1 cellular context compared by ENCODE assay signal in the genomic region with DNA sequence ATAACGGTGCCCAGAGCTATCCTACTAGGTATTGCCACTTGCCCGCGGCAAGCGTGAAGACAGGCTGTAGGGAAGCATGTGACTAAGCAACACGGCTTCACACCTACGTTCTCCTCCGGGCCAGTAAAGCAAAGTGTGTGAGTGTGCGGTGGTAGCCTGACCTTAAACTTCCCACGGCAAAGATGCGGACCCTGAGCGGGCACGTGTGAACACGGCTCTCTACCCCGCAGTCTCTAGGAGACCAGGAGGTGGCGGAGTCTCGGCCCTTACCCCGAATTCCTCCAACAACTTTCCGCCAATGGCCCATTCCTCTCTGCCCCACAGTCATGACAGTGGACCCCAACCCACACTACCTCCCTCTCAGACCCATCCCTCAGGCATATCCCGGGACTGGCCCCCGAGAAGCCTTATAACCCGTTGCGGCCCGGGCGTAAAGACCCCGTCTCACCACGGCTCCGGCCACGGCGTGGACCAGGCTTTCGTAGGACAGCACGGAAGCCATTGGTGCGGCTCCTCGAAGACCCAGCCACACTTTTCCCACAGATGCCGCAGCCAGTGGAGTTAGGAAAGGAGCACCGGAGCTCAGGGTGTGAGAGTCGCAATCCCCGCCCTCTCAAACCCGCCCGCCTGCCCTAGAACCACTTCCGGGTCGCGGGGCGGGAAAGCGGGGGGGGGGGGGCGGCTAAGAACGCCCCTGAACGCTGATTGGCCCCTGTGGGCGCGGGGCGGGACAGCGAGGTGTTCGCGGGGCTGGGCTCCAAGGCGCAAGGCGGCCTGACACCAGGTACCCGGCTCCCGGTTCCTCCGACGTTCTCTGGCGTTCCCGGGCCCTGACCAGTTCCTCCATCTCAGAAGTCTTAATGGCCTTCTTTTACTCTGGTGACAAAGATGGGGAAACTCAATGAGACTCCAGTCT.
TF ChIP-seq lines count a peak whose summit lies in the region.

A gene with protein sequence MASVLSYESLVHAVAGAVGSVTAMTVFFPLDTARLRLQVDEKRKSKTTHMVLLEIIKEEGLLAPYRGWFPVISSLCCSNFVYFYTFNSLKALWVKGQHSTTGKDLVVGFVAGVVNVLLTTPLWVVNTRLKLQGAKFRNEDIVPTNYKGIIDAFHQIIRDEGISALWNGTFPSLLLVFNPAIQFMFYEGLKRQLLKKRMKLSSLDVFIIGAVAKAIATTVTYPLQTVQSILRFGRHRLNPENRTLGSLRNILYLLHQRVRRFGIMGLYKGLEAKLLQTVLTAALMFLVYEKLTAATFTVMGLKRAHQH (minus strand): TSS at position 600 of the 916 bp plus-strand sequence. CDS start 98 bp downstream, at position 502.

TF ChIP-seq in HepG2, 621 proteins besides CTCF, POLR2A, EP300 and RAD21 (continued from another document and continues in another):
- TF ChIP-seq, protein P1, sequence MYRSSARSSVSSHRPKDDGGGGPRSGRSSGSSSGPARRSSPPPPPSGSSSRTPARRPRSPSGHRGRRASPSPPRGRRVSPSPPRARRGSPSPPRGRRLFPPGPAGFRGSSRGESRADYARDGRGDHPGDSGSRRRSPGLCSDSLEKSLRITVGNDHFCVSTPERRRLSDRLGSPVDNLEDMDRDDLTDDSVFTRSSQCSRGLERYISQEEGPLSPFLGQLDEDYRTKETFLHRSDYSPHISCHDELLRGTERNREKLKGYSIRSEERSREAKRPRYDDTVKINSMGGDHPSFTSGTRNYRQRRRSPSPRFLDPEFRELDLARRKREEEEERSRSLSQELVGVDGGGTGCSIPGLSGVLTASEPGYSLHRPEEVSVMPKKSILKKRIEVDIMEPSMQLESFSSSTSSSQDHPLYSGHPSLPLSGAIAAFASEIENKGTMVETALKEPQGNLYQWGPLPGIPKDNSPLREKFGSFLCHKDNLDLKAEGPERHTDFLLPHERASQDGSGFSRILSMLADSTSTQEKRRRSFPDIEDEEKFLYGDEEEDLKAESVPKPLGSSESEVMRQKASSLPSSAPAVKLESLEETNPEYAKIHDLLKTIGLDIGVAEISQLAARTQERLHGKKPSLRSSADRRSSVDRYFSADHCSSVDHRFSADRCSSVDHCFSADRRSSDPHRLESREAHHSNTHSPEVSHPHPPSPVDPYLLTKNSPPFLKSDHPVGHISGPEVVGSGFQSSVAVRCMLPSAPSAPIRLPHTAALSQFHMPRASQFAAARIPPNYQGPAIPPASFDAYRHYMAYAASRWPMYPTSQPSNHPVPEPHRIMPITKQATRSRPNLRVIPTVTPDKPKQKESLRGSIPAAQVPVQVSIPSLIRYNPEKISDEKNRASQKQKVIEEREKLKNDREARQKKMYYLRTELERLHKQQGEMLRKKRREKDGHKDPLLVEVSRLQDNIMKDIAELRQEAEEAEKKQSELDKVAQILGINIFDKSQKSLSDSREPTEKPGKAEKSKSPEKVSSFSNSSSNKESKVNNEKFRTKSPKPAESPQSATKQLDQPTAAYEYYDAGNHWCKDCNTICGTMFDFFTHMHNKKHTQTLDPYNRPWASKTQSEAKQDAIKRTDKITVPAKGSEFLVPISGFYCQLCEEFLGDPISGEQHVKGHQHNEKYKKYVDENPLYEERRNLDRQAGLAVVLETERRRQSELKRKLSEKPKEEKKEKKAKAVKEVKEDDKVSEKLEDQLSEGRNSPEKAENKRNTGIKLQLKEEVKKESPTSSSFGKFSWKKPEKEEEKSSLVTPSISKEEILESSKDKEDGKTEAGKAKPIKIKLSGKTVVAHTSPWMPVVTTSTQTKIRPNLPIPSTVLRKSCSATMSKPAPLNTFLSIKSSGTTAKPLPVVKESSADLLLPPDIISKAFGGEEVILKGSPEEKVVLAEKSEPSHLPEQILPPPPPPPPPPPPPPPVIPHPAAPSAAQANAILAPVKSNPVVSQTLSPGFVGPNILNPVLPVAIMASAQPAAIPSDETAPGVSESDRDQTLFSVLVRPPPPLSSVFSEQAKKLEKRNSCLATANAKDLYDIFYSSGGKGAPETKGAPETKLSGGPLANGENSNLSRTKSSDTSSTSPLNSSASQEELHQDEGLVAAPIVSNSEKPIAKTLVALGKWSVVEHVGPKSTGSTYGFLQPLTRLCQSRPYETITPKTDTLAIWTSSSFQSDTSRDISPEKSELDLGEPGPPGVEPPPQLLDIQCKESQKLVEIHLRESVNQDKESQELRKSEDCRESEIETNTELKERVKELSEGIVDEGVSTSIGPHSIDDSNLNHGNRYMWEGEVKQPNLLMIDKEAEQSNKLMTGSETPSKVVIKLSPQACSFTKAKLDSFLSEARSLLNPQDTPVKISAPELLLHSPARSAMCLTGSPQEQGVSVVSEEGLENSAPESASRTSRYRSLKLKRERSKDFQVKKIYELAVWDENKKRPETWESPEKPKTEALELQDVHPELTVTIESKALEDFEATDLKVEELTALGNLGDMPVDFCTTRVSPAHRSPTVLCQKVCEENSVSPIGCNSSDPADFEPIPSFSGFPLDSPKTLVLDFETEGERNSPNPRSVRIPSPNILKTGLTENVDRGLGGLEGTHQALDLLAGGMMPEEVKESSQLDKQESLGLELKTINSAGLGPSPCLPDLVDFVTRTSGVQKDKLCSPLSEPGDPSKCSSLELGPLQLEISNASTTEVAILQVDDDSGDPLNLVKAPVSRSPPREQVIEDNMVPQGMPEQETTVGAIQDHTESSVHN (CRISPR knock-in tag; IDR thresholded peaks at IDR 0.05): no peak
- TF ChIP-seq SNAI1 (CRISPR knock-in tag; IDR thresholded peaks at IDR 0.05; ENCODE audit: borderline replicate concordance) (peak; percentile 44; the same call in 1 of the 2 replicates), ZBTB1 (CRISPR knock-in tag; IDR thresholded peaks at IDR 0.05; ENCODE audit: borderline replicate concordance) (peak; percentile 74; the same call in 1 of the 2 replicates), ZNF703 (CRISPR knock-in tag; IDR thresholded peaks at IDR 0.05; ENCODE audit: borderline replicate concordance) (no peak), ZNF207 (IDR thresholded peaks at IDR 0.05; ENCODE audit: borderline replicate concordance) (no peak), ZNF44 (CRISPR knock-in tag; IDR thresholded peaks at IDR 0.05) (no peak), ONECUT2 (CRISPR knock-in tag; IDR thresholded peaks at IDR 0.05) (no peak), SP5 (CRISPR knock-in tag; IDR thresholded peaks at IDR 0.05; ENCODE audit: borderline replicate concordance, low read depth) (peak; percentile 84), MIER2 (CRISPR knock-in tag; IDR thresholded peaks at IDR 0.05) (no peak), ZNF24 (IDR thresholded peaks at IDR 0.05) (no peak), RARA (CRISPR knock-in tag; IDR thresholded peaks at IDR 0.05) (0 out of 2 replicates have a peak, but pooled peaks have one; percentile 35), JUN (CRISPR knock-in tag; IDR thresholded peaks at IDR 0.05) (no peak), TBX2 (CRISPR knock-in tag; IDR thresholded peaks at IDR 0.05; ENCODE audit: borderline replicate concordance) (peak; percentile 62), MAZ (IDR thresholded peaks at IDR 0.05; ENCODE audit: borderline replicate concordance, low read depth, low read length) (peak; percentile 73; the same call in 1 of the 2 replicates), MAZ (CRISPR knock-in tag; IDR thresholded peaks at IDR 0.05; ENCODE audit: low read depth) (peak; percentile 80; the same call in 1 of the 2 replicates), ZBTB7A (CRISPR knock-in tag; IDR thresholded peaks at IDR 0.05) (0 out of 2 replicates have a peak, but pooled peaks have one; percentile 18), U2AF1 (optimal IDR thresholded peaks at IDR 0.05; ENCODE audit: low read depth, low read length) (peak; percentile 21), ATF7 (IDR thresholded peaks at IDR 0.05) (no peak), ATF7 (CRISPR knock-in tag; IDR thresholded peaks at IDR 0.05) (no peak), BHLHE40 (IDR thresholded peaks at IDR 0.05; ENCODE audit: low read length) (peak; percentile 86), GZF1 (CRISPR knock-in tag; IDR thresholded peaks at IDR 0.05) (no peak), NFYC (CRISPR knock-in tag; IDR thresholded peaks at IDR 0.05) (peak; percentile 82), ZNF781 (CRISPR knock-in tag; IDR thresholded peaks at IDR 0.05; ENCODE audit: borderline replicate concordance, not compliant biosample characterization) (no peak), PHF20 (CRISPR knock-in tag; IDR thresholded peaks at IDR 0.05) (peak; percentile 70; the same call in 1 of the 2 replicates), ZNF878 (CRISPR knock-in tag; IDR thresholded peaks at IDR 0.05) (no peak), ZNF20 (CRISPR knock-in tag; IDR thresholded peaks at IDR 0.05) (0 out of 2 replicates have a peak, but pooled peaks have one; percentile 32), ZNF552 (CRISPR knock-in tag; IDR thresholded peaks at IDR 0.05; ENCODE audit: borderline replicate concordance) (no peak; the same call in 1 of the 2 replicates), RBFOX2 (IDR thresholded peaks at IDR 0.05; ENCODE audit: low read depth, low read length) (peak; percentile 57)
- TF ChIP-seq, protein P2, sequence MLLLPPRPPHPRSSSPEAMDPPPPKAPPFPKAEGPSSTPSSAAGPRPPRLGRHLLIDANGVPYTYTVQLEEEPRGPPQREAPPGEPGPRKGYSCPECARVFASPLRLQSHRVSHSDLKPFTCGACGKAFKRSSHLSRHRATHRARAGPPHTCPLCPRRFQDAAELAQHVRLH (CRISPR knock-in tag; IDR thresholded peaks at IDR 0.05; ENCODE audit: borderline replicate concordance, low read depth): no peak; the same call in 1 of the 2 replicates
- TF ChIP-seq, protein P3, sequence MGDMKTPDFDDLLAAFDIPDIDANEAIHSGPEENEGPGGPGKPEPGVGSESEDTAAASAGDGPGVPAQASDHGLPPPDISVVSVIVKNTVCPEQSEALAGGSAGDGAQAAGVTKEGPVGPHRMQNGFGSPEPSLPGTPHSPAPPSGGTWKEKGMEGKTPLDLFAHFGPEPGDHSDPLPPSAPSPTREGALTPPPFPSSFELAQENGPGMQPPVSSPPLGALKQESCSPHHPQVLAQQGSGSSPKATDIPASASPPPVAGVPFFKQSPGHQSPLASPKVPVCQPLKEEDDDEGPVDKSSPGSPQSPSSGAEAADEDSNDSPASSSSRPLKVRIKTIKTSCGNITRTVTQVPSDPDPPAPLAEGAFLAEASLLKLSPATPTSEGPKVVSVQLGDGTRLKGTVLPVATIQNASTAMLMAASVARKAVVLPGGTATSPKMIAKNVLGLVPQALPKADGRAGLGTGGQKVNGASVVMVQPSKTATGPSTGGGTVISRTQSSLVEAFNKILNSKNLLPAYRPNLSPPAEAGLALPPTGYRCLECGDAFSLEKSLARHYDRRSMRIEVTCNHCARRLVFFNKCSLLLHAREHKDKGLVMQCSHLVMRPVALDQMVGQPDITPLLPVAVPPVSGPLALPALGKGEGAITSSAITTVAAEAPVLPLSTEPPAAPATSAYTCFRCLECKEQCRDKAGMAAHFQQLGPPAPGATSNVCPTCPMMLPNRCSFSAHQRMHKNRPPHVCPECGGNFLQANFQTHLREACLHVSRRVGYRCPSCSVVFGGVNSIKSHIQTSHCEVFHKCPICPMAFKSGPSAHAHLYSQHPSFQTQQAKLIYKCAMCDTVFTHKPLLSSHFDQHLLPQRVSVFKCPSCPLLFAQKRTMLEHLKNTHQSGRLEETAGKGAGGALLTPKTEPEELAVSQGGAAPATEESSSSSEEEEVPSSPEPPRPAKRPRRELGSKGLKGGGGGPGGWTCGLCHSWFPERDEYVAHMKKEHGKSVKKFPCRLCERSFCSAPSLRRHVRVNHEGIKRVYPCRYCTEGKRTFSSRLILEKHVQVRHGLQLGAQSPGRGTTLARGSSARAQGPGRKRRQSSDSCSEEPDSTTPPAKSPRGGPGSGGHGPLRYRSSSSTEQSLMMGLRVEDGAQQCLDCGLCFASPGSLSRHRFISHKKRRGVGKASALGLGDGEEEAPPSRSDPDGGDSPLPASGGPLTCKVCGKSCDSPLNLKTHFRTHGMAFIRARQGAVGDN (CRISPR knock-in tag; IDR thresholded peaks at IDR 0.05): peak; percentile 93
- TF ChIP-seq, protein P4, sequence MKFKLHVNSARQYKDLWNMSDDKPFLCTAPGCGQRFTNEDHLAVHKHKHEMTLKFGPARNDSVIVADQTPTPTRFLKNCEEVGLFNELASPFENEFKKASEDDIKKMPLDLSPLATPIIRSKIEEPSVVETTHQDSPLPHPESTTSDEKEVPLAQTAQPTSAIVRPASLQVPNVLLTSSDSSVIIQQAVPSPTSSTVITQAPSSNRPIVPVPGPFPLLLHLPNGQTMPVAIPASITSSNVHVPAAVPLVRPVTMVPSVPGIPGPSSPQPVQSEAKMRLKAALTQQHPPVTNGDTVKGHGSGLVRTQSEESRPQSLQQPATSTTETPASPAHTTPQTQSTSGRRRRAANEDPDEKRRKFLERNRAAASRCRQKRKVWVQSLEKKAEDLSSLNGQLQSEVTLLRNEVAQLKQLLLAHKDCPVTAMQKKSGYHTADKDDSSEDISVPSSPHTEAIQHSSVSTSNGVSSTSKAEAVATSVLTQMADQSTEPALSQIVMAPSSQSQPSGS (CRISPR knock-in tag; IDR thresholded peaks at IDR 0.05): no peak
- TF ChIP-seq, protein P5, sequence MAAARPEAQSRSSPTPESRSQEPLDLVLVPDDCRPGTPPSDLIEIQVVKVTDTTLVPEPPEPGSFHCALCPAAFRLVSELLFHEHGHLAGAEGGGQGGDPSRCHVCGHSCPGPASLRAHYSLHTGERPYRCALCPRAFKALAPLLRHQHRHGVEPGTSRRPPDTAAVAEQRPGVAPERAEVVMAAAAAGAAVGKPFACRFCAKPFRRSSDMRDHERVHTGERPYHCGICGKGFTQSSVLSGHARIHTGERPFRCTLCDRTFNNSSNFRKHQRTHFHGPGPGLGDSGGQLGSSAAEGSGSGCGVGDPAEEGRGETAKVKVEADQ (CRISPR knock-in tag; IDR thresholded peaks at IDR 0.05; ENCODE audit: borderline replicate concordance): 0 out of 2 replicates have a peak, but pooled peaks have one; percentile 70
- TF ChIP-seq, protein P6, sequence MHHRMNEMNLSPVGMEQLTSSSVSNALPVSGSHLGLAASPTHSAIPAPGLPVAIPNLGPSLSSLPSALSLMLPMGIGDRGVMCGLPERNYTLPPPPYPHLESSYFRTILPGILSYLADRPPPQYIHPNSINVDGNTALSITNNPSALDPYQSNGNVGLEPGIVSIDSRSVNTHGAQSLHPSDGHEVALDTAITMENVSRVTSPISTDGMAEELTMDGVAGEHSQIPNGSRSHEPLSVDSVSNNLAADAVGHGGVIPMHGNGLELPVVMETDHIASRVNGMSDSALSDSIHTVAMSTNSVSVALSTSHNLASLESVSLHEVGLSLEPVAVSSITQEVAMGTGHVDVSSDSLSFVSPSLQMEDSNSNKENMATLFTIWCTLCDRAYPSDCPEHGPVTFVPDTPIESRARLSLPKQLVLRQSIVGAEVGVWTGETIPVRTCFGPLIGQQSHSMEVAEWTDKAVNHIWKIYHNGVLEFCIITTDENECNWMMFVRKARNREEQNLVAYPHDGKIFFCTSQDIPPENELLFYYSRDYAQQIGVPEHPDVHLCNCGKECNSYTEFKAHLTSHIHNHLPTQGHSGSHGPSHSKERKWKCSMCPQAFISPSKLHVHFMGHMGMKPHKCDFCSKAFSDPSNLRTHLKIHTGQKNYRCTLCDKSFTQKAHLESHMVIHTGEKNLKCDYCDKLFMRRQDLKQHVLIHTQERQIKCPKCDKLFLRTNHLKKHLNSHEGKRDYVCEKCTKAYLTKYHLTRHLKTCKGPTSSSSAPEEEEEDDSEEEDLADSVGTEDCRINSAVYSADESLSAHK (CRISPR knock-in tag; IDR thresholded peaks at IDR 0.05; ENCODE audit: borderline replicate concordance): no peak
- TF ChIP-seq, protein P7, sequence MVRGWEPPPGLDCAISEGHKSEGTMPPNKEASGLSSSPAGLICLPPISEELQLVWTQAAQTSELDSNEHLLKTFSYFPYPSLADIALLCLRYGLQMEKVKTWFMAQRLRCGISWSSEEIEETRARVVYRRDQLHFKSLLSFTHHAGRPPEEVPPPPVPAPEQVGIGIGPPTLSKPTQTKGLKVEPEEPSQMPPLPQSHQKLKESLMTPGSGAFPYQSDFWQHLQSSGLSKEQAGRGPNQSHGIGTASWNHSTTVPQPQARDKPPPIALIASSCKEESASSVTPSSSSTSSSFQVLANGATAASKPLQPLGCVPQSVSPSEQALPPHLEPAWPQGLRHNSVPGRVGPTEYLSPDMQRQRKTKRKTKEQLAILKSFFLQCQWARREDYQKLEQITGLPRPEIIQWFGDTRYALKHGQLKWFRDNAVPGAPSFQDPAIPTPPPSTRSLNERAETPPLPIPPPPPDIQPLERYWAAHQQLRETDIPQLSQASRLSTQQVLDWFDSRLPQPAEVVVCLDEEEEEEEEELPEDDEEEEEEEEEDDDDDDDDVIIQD (CRISPR knock-in tag; IDR thresholded peaks at IDR 0.05; ENCODE audit: low read depth): 0 out of 2 replicates have a peak, but pooled peaks have one; percentile 4
